Comparison of ENCODE assay signal across 15 cellular contexts in the genomic region with DNA sequence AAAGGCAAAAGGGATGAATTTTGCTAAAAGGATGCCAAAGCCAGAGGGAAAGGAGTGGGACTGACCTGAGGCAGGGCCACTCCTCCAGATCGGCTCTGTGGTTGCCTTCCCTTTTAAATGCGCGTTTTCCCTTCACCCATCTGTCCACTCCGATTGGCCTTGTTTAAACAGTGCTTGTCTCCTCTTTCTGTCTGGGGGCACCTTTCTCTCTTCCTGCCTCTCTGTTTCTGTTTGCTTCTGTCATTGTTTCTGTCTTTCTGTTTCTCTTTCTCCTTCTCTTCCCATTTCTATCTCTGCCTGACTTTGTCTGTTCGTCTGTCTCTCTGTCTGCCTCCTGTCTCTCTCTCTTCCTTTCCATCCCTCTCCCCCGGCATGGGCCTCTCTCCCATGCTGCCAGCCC. TPM values are rescaled to one million over a fixed set of nuclear protein-coding genes. Genes with fewer than 3 reads are reported as not detected.
A peak's percentile ranks its signal among the peaks of the same experiment; 100 is the strongest.
DNase-seq lines count a peak whose midpoint lies in the region; ATAC-seq and TF ChIP-seq lines count a peak whose summit lies in the region.
"Had no signal": no experiment of that assay in that cellular context is flagged by ENCODE, and none has a peak within 500 bp of the region (broad histone marks: within the 10 kb centered on the region; RNA-seq: fewer than 3 reads in every experiment).

No MANE protein-coding gene starts in this region.

- H3K4me1 Mint-ChIP-seq in activated CD4-positive, alpha-beta T cell treated with anti-CD3 and anti-CD28 coated beads, Interleukin-2, amount 10 ng/mL, durations not matched to agents 24 days and 14 days, result peaks cover 25% of the 10 kb centered on the region
- peaks cover 7% of the 10 kb centered on the region for H3K4me1 Mint-ChIP-seq in progenitor cell of endocrine pancreas (ENCODE audit: low read depth)

- H2BK120ac ChIP-seq in neuronal stem cell (ENCODE audit: low read depth, low read length) (no peak overlapping the region), mesenchymal stem cell (ENCODE audit: low read depth, low read length) (no peak overlapping the region)

- H2BK15ac ChIP-seq in neuronal stem cell (ENCODE audit: low read length), result no peak overlapping the region
- no peak overlapping the region for H2BK15ac ChIP-seq in mesenchymal stem cell (ENCODE audit: low read depth, poor library complexity, severe bottlenecking)

- H2AK5ac ChIP-seq in neuronal stem cell (ENCODE audit: low read depth, low read length) (no peak overlapping the region), mesenchymal stem cell (ENCODE audit: low read length, severe bottlenecking) (no peak overlapping the region)

- no peaks in the 10 kb centered on the region for H3K36me3 Mint-ChIP-seq in activated CD4-positive, alpha-beta T cell treated with anti-CD3 and anti-CD28 coated beads, Interleukin-2, amount 10 ng/mL, durations not matched to agents 24 days and 14 days (ENCODE audit: low read depth)
- H3K36me3 Mint-ChIP-seq in progenitor cell of endocrine pancreas (ENCODE audit: insufficient read depth), result no peaks in the 10 kb centered on the region

- WGBS in neuronal stem cell (ENCODE audit: extremely low coverage in 2 of 2, insufficient read length in 2 of 2, insufficient replicate concordance in 1 of 2), 2 donors, result no CpG with 5 or more reads among the region's 6 CpGs
- 52% methylated on average over 6 of the region's 6 CpGs for WGBS in mesenchymal stem cell

- H2BK5ac ChIP-seq in neuronal stem cell (ENCODE audit: low read length), result no peak overlapping the region
- no peak overlapping the region for H2BK5ac ChIP-seq in mesenchymal stem cell (ENCODE audit: low read depth, low read length, poor library complexity, severe bottlenecking)

- no peaks in the 10 kb centered on the region for H3K27me3 ChIP-seq in NT2/D1 (ENCODE audit: insufficient read depth, insufficient read length)
- peaks cover 3 to 48% (median 19%) of the 10 kb centered on the region in 3 experiments for H3K27me3 ChIP-seq in neuronal stem cell (ENCODE audit: control insufficient read depth in 3 of 3, insufficient read depth in 3 of 3, low read depth in 1 of 3, low read length in 3 of 3)
- peaks cover 73 to 79% of the 10 kb centered on the region in 2 experiments for H3K27me3 ChIP-seq in mesenchymal stem cell (ENCODE audit: control insufficient read depth in 1 of 2, insufficient read depth in 1 of 2, low read length in 2 of 2)
- H3K27me3 ChIP-seq: ovary had no signal

- peaks cover 22% of the 10 kb centered on the region for H3K27me3 Mint-ChIP-seq in activated CD4-positive, alpha-beta T cell treated with anti-CD3 and anti-CD28 coated beads, Interleukin-2, amount 10 ng/mL, durations not matched to agents 24 days and 14 days
- peaks cover 71% of the 10 kb centered on the region for H3K27me3 Mint-ChIP-seq in progenitor cell of endocrine pancreas

- no peak overlapping the region for H4K91ac ChIP-seq in neuronal stem cell (ENCODE audit: low read depth, low read length, poor library complexity)
- H4K91ac ChIP-seq in mesenchymal stem cell (ENCODE audit: low read length), result no peak overlapping the region

- H2AFZ ChIP-seq in neuronal stem cell (ENCODE audit: low read length) (peak overlapping the region; percentile 89), mesenchymal stem cell (ENCODE audit: low read depth, low read length) (no peak overlapping the region)

- H3K4me1 ChIP-seq in NT2/D1 (ENCODE audit: insufficient read depth, insufficient read length) (peaks cover 10% of the 10 kb centered on the region), neuronal stem cell (ENCODE audit: control insufficient read depth in 2 of 2, insufficient read depth in 1 of 2, low read depth in 1 of 2, low read length in 2 of 2) (peaks cover 7 to 12% of the 10 kb centered on the region in 2 donors), mesenchymal stem cell (ENCODE audit: control insufficient read depth, insufficient read depth, low read depth, low read length) (peaks cover 3% of the 10 kb centered on the region)

- H3K23ac ChIP-seq in neuronal stem cell (ENCODE audit: low read depth, low read length, poor library complexity) (no peak overlapping the region), mesenchymal stem cell (ENCODE audit: low read length in 2 of 2) (no peak overlapping the region)

- ATAC-seq in HG02623 (IDR thresholded peaks at IDR 0.05; ENCODE audit: unreplicated experiment), result peak; percentile 59
- ATAC-seq: left colon had no signal

- H3K18ac ChIP-seq in neuronal stem cell (ENCODE audit: low read length) (no peak overlapping the region), mesenchymal stem cell (ENCODE audit: low read depth in 1 of 2, low read length in 2 of 2) (no peak overlapping the region)

- H3K36me3 ChIP-seq in NT2/D1 (ENCODE audit: insufficient read depth, insufficient read length, low read length) (no peaks in the 10 kb centered on the region), neuronal stem cell (replicated peaks in 1 of 2; ENCODE audit: control insufficient read depth in 2 of 2, insufficient read depth in 2 of 2, low read length in 2 of 2) (no peaks in the 10 kb centered on the region), mesenchymal stem cell (ENCODE audit: control insufficient read depth in 1 of 2, insufficient read depth in 2 of 2, low read depth in 1 of 2, low read length in 2 of 2) (no peaks in the 10 kb centered on the region)
- H3K36me3 ChIP-seq: ovary had no signal

- H2BK12ac ChIP-seq in neuronal stem cell (ENCODE audit: low read length) (no peak overlapping the region), mesenchymal stem cell (ENCODE audit: low read length in 2 of 2) (no peak overlapping the region)

- TF ChIP-seq CTCF in progenitor cell of endocrine pancreas (IDR thresholded peaks at IDR 0.05; ENCODE audit: unreplicated experiment), result no peak

- no peak overlapping the region for H3K4me3 ChIP-seq in NT2/D1 (ENCODE audit: insufficient read length, low read depth)
- no peak overlapping the region for H3K4me3 ChIP-seq in neuronal stem cell (ENCODE audit: low read length in 2 of 2)
- no peak overlapping the region for H3K4me3 ChIP-seq in mesenchymal stem cell (ENCODE audit: insufficient read depth in 1 of 2, low read depth in 1 of 2, low read length in 2 of 2)
- H3K4me3 ChIP-seq: ovary had no signal

- no peak for DNase-seq in activated CD4-positive, alpha-beta T cell treated with anti-CD3 and anti-CD28 coated beads, Interleukin-2, amount 10 ng/mL, durations not matched to agents 24 days and 14 days
- DNase-seq in activated CD4-positive, alpha-beta T cell treated with anti-CD3 and anti-CD28 coated beads for 48 hours, result no peak
- DNase-seq in NT2/D1 (ENCODE audit: low read depth, low spot score) (no peak), neuronal stem cell (ENCODE audit: low spot score) (no peak), progenitor cell of endocrine pancreas (ENCODE audit: low spot score, unreplicated experiment) (no peak), NCI-H226 (no peak), mesenchymal stem cell (no peak)
- DNase-seq: activated CD4-positive, CD25-positive, alpha-beta regulatory T cell; activated naive CD4-positive, alpha-beta T cell treated with anti-CD3 and anti-CD28 coated beads, Interleukin-2, amount 50 U/mL, for 16 hours; dorsolateral prefrontal cortex; foreskin melanocyte; left colon; ovary; stimulated activated CD4-positive, alpha-beta T cell treated with anti-CD3 and anti-CD28 coated beads, Interleukin-1b, Interleukin-23, amount 100 ng/mL, for 48 hours had no signal

- intact Hi-C loops in activated CD4-positive, alpha-beta T cell treated with anti-CD3 and anti-CD28 coated beads, Interleukin-2, amount 10 ng/mL, durations not matched to agents 24 days and 14 days (cut with micrococcal nuclease), result loop anchor here (2.0 kb wide), 1 partner anchor 18 kb away; no protein-coding TSS in a partner anchor

- H3K27ac Mint-ChIP-seq in activated CD4-positive, alpha-beta T cell treated with anti-CD3 and anti-CD28 coated beads, Interleukin-2, amount 10 ng/mL, durations not matched to agents 24 days and 14 days, result peak overlapping the region; percentile 68
- no peak overlapping the region for H3K27ac Mint-ChIP-seq in progenitor cell of endocrine pancreas

- peak overlapping the region; percentile 22 for H3K9ac ChIP-seq in NT2/D1 (ENCODE audit: insufficient read length, low read depth)
- no peak overlapping the region for H3K9ac ChIP-seq in neuronal stem cell (ENCODE audit: low read depth, low read length, poor library complexity)
- H3K9ac ChIP-seq in mesenchymal stem cell (ENCODE audit: low read length), result no peak overlapping the region

- H3K14ac ChIP-seq in neuronal stem cell (ENCODE audit: low read length) (no peak overlapping the region), mesenchymal stem cell (ENCODE audit: low read length in 2 of 2) (no peak overlapping the region)

- H3K27ac ChIP-seq in neuronal stem cell (replicated peaks; ENCODE audit: low read length) (no peak overlapping the region), mesenchymal stem cell (ENCODE audit: low read length, poor library complexity, severe bottlenecking) (no peak overlapping the region)
- H3K27ac ChIP-seq: ovary had no signal

- H3K9me3 ChIP-seq in NT2/D1 (ENCODE audit: insufficient read depth, low read length), result no peaks in the 10 kb centered on the region
- H3K9me3 ChIP-seq in neuronal stem cell (replicated peaks in 1 of 2; ENCODE audit: control insufficient read depth in 2 of 2, insufficient read depth in 1 of 2, low read depth in 1 of 2, low read length in 2 of 2), result no peaks in the 10 kb centered on the region
- no peaks in the 10 kb centered on the region for H3K9me3 ChIP-seq in mesenchymal stem cell (ENCODE audit: control insufficient read depth, low read length)
- H3K9me3 ChIP-seq: ovary had no signal

- H3K4me2 ChIP-seq in neuronal stem cell (ENCODE audit: insufficient read depth, low read length, poor library complexity, severe bottlenecking), result no peak overlapping the region
- H3K4me2 ChIP-seq in mesenchymal stem cell (ENCODE audit: low read length, poor library complexity, severe bottlenecking), result no peak overlapping the region

- H3K4ac ChIP-seq in neuronal stem cell (ENCODE audit: low read length) (no peak overlapping the region), mesenchymal stem cell (ENCODE audit: low read depth in 1 of 2, low read length in 2 of 2) (no peak overlapping the region)

- no peaks in the 10 kb centered on the region for H3K9me3 Mint-ChIP-seq in activated CD4-positive, alpha-beta T cell treated with anti-CD3 and anti-CD28 coated beads, Interleukin-2, amount 10 ng/mL, durations not matched to agents 24 days and 14 days
- H3K9me3 Mint-ChIP-seq in progenitor cell of endocrine pancreas (ENCODE audit: low read depth), result no peaks in the 10 kb centered on the region

- H4K8ac ChIP-seq in neuronal stem cell (ENCODE audit: low read depth, low read length), result no peak overlapping the region
- no peak overlapping the region for H4K8ac ChIP-seq in mesenchymal stem cell (ENCODE audit: low read length)

- H3K79me1 ChIP-seq in neuronal stem cell (ENCODE audit: low read depth, low read length), result no peaks in the 10 kb centered on the region
- H3K79me1 ChIP-seq in mesenchymal stem cell (replicated peaks; ENCODE audit: low read length, poor library complexity, severe bottlenecking), result no peaks in the 10 kb centered on the region

- peak overlapping the region; percentile 76 for H3K4me3 Mint-ChIP-seq in activated CD4-positive, alpha-beta T cell treated with anti-CD3 and anti-CD28 coated beads, Interleukin-2, amount 10 ng/mL, durations not matched to agents 24 days and 14 days
- no peak overlapping the region for H3K4me3 Mint-ChIP-seq in progenitor cell of endocrine pancreas (ENCODE audit: low read depth)

RNA-seq across cellular contexts. Expression of a gene that starts 29.6 kb away (rescaled TPM):
- 112 and 117 TPM in 2 replicates for total RNA-seq in activated CD4-positive, alpha-beta T cell treated with anti-CD3 and anti-CD28 coated beads, Interleukin-2, amount 10 ng/mL, durations not matched to agents 24 days and 14 days
- polyA plus RNA-seq in neuronal stem cell (2013, experiment 1 of 2), result 217 TPM
- 205 TPM for polyA plus RNA-seq in neuronal stem cell (2013, experiment 2 of 2)
- total RNA-seq in progenitor cell of endocrine pancreas, result 111 and 118 TPM in 2 replicates
- polyA plus RNA-seq in mesenchymal stem cell (2013, experiment 1 of 2), result 794 TPM
- polyA plus RNA-seq in mesenchymal stem cell (2013, experiment 2 of 2), result 815 TPM
